Comparison of ENCODE assay signal across 8 cellular contexts in genomic region chr17:82283208-82283749, GRCh38. TPM values are rescaled to one million over a fixed set of nuclear protein-coding genes. Genes with fewer than 3 reads are reported as not detected.
DNase-seq lines count a peak whose midpoint lies in the region; ATAC-seq and TF ChIP-seq lines count a peak whose summit lies in the region.

No MANE protein-coding gene starts in this region.

- no peak overlapping the region for H3K27ac Mint-ChIP-seq in T-cell
- no peak overlapping the region for H3K27ac Mint-ChIP-seq in activated T-helper 1 cell treated with anti-CD3 and anti-CD28 coated beads, Interleukin-12 subunit alpha, Interleukin-12 subunit beta, Interleukin-2, Interleukin-4 antibody, amounts not matched to agents 30 ng/mL and 10 ng/mL and 1 ng/mL, durations not matched to agents 14 hours and 24 hours and 36 hours

- H3K4me1 Mint-ChIP-seq in T-cell = peaks cover 8 to 22% (median 11%) of the 10 kb centered on the region in 3 donors
- peaks cover 21% of the 10 kb centered on the region for H3K4me1 Mint-ChIP-seq in activated T-helper 1 cell treated with anti-CD3 and anti-CD28 coated beads, Interleukin-12 subunit alpha, Interleukin-12 subunit beta, Interleukin-2, Interleukin-4 antibody, amounts not matched to agents 30 ng/mL and 10 ng/mL and 1 ng/mL, durations not matched to agents 14 hours and 24 hours and 36 hours (ENCODE audit: low read depth)

- H3K4me3 ChIP-seq in A673 (ENCODE audit: low read depth, low read length, poor library complexity, severe bottlenecking) = no peak overlapping the region

- DNase-seq in A673 (ENCODE audit: low spot score) (peak; percentile 45), H4 (ENCODE audit: low spot score) (peak; percentile 94), T-cell (peak in 1 of 34 experiments; percentile 25), fibroblast of peridontal ligament (ENCODE audit: extremely low read depth) (peak; percentile 44), left cardiac atrium (no peak)
- DNase-seq in activated T-helper 1 cell treated with anti-CD3 and anti-CD28 coated beads, Interleukin-12 subunit alpha, Interleukin-12 subunit beta, Interleukin-2, Interleukin-4 antibody, amounts not matched to agents 30 ng/mL and 10 ng/mL and 1 ng/mL, durations not matched to agents 14 hours and 24 hours and 36 hours (ENCODE audit: low spot score) = no peak

- H3K36me3 Mint-ChIP-seq in T-cell = no peaks in the 10 kb centered on the region
- H3K36me3 Mint-ChIP-seq in activated T-helper 1 cell treated with anti-CD3 and anti-CD28 coated beads, Interleukin-12 subunit alpha, Interleukin-12 subunit beta, Interleukin-2, Interleukin-4 antibody, amounts not matched to agents 30 ng/mL and 10 ng/mL and 1 ng/mL, durations not matched to agents 14 hours and 24 hours and 36 hours (ENCODE audit: low read depth) = no peaks in the 10 kb centered on the region

- intact Hi-C loops in A673 (cut with micrococcal nuclease; ENCODE audit: unreplicated experiment) = no loop called here
- intact Hi-C loops in activated T-helper 1 cell treated with anti-CD3 and anti-CD28 coated beads, Interleukin-12 subunit alpha, Interleukin-12 subunit beta, Interleukin-2, Interleukin-4 antibody, amounts not matched to agents 30 ng/mL and 10 ng/mL and 1 ng/mL, durations not matched to agents 14 hours and 24 hours and 36 hours (cut with micrococcal nuclease) = loop anchor here (1.0 kb wide), 1 partner anchor 9 kb away; no protein-coding TSS in a partner anchor
- intact Hi-C loops in left cardiac atrium (cut with DNase I) = no loop called here

- CTCF ChIA-PET in A673 (lab: Charles Lee) (no interaction called here), T-cell (lab: Charles Lee) (no interaction called here)

- H3K36me3 ChIP-seq in A673 (ENCODE audit: insufficient read depth, low read length, poor library complexity, severe bottlenecking) = no peaks in the 10 kb centered on the region

- H3K27ac ChIP-seq in A673 (ENCODE audit: low read depth, low read length, poor library complexity, severe bottlenecking) = no peak overlapping the region

- no peak overlapping the region for H3K4me3 Mint-ChIP-seq in T-cell
- H3K4me3 Mint-ChIP-seq in activated T-helper 1 cell treated with anti-CD3 and anti-CD28 coated beads, Interleukin-12 subunit alpha, Interleukin-12 subunit beta, Interleukin-2, Interleukin-4 antibody, amounts not matched to agents 30 ng/mL and 10 ng/mL and 1 ng/mL, durations not matched to agents 14 hours and 24 hours and 36 hours = no peak overlapping the region

- no TSS peak for BruUV-seq in A673 (replicated peaks; lab: Mats Ljungman, UMichigan)

- ATAC-seq in T-cell (replicated peaks in 1 of 4) (peak in 3 of 4 experiments; percentile 17 to 37 (median 19)), HG03442 (IDR thresholded peaks at IDR 0.05; ENCODE audit: unreplicated experiment) (no peak), GM21360 (IDR thresholded peaks at IDR 0.05; ENCODE audit: unreplicated experiment) (no peak), left cardiac atrium (no peak)

- H3K9me3 ChIP-seq in A673 (ENCODE audit: low read depth, low read length, poor library complexity, severe bottlenecking) = no peaks in the 10 kb centered on the region

- POLR2A ChIA-PET in A673 (lab: Charles Lee; ENCODE audit: low non-redundant PET) = no interaction called here
- POLR2A ChIA-PET in T-cell (lab: Charles Lee) = no interaction called here

- H3K4me1 ChIP-seq in A673 (ENCODE audit: insufficient read depth, low read length, poor library complexity, severe bottlenecking) = peaks cover 9% of the 10 kb centered on the region

- no peak for TF ChIP-seq CTCF in A673 (conservative IDR thresholded peaks at IDR 0.05; ENCODE audit: low read depth, low read length)

- H3K9me3 Mint-ChIP-seq in T-cell = no peaks in the 10 kb centered on the region
- no peaks in the 10 kb centered on the region for H3K9me3 Mint-ChIP-seq in activated T-helper 1 cell treated with anti-CD3 and anti-CD28 coated beads, Interleukin-12 subunit alpha, Interleukin-12 subunit beta, Interleukin-2, Interleukin-4 antibody, amounts not matched to agents 30 ng/mL and 10 ng/mL and 1 ng/mL, durations not matched to agents 14 hours and 24 hours and 36 hours

- no peaks in the 10 kb centered on the region for H3K27me3 Mint-ChIP-seq in T-cell
- H3K27me3 Mint-ChIP-seq in activated T-helper 1 cell treated with anti-CD3 and anti-CD28 coated beads, Interleukin-12 subunit alpha, Interleukin-12 subunit beta, Interleukin-2, Interleukin-4 antibody, amounts not matched to agents 30 ng/mL and 10 ng/mL and 1 ng/mL, durations not matched to agents 14 hours and 24 hours and 36 hours (ENCODE audit: insufficient read depth) = peaks cover 3% of the 10 kb centered on the region

- no peaks in the 10 kb centered on the region for H3K27me3 ChIP-seq in A673 (replicated peaks; ENCODE audit: insufficient read depth, low read depth, low read length, poor library complexity)

RNA-seq across cellular contexts. Expression of gene CSNK1D, which starts 9.8 kb away (rescaled TPM):
- 139 and 150 TPM in 2 replicates for total RNA-seq in A673 (2021)
- 30.3 and 33.9 TPM in 2 replicates for total RNA-seq in H4 (2014; rRNA removed; shearing (Covaris generic))
- 100 to 1,000 TPM; 177 to 273 (median 194) TPM for total RNA-seq in T-cell
- total RNA-seq in activated T-helper 1 cell treated with anti-CD3 and anti-CD28 coated beads, Interleukin-12 subunit alpha, Interleukin-12 subunit beta, Interleukin-2, Interleukin-4 antibody, amounts not matched to agents 30 ng/mL and 10 ng/mL and 1 ng/mL, durations not matched to agents 14 hours and 24 hours and 36 hours = 154 and 161 TPM in 2 replicates
- 10 to 100 TPM; 63.6 to 88.2 TPM for total RNA-seq in left cardiac atrium

RNA-seq across cellular contexts. Expression of gene CD7, which starts 34.1 kb away (rescaled TPM):
- total RNA-seq in A673 (2021) = not detected in 2 replicates
- 0.06 and 1.5 TPM in 2 replicates for total RNA-seq in H4 (2014; rRNA removed; shearing (Covaris generic))
- total RNA-seq in T-cell = 100 to 1,000 TPM; 104 to 265 (median 135) TPM
- total RNA-seq in activated T-helper 1 cell treated with anti-CD3 and anti-CD28 coated beads, Interleukin-12 subunit alpha, Interleukin-12 subunit beta, Interleukin-2, Interleukin-4 antibody, amounts not matched to agents 30 ng/mL and 10 ng/mL and 1 ng/mL, durations not matched to agents 14 hours and 24 hours and 36 hours = 454 and 455 TPM in 2 replicates
- total RNA-seq in left cardiac atrium = 1 to 10 TPM in 1 of 2 donors, under 1 TPM in 1; 0.60 to 1.8 TPM

RNA-seq across cellular contexts. Expression of gene SECTM1, which starts 50.3 kb away (rescaled TPM):
- 1.4 and 2.8 TPM in 2 replicates for total RNA-seq in A673 (2021)
- 30.1 and 30.7 TPM in 2 replicates for total RNA-seq in H4 (2014; rRNA removed; shearing (Covaris generic))
- total RNA-seq in T-cell = 1 to 10 TPM; 1.3 to 5.1 (median 4.4) TPM
- total RNA-seq in activated T-helper 1 cell treated with anti-CD3 and anti-CD28 coated beads, Interleukin-12 subunit alpha, Interleukin-12 subunit beta, Interleukin-2, Interleukin-4 antibody, amounts not matched to agents 30 ng/mL and 10 ng/mL and 1 ng/mL, durations not matched to agents 14 hours and 24 hours and 36 hours = 3.3 and 4.2 TPM in 2 replicates
- 10 to 100 TPM in 1 of 2 donors, 1 to 10 TPM in 1; 6.6 to 12.6 TPM for total RNA-seq in left cardiac atrium

RNA-seq across cellular contexts. Expression of gene SLC16A3, which starts 54.4 kb away (rescaled TPM):
- total RNA-seq in A673 (2021) (0.97 and 2.8 TPM in 2 replicates), T-cell (10 to 100 TPM; 31.9 to 47.3 (median 40.9) TPM), left cardiac atrium (10 to 100 TPM; 18.4 to 35.7 TPM)
- 22.2 and 30.0 TPM in 2 replicates for total RNA-seq in H4 (2014; rRNA removed; shearing (Covaris generic))
- 111 and 115 TPM in 2 replicates for total RNA-seq in activated T-helper 1 cell treated with anti-CD3 and anti-CD28 coated beads, Interleukin-12 subunit alpha, Interleukin-12 subunit beta, Interleukin-2, Interleukin-4 antibody, amounts not matched to agents 30 ng/mL and 10 ng/mL and 1 ng/mL, durations not matched to agents 14 hours and 24 hours and 36 hours

Comparison
In these comparisons a context has a peak if more than half of its experiments do, and no peak if none do; other contexts are left out.
1. DNase-seq: peak in A673 (single experiment), H4 (single experiment) and fibroblast of peridontal ligament (single experiment); none in activated T-helper 1 cell treated with anti-CD3 and anti-CD28 coated beads, Interleukin-12 subunit alpha, Interleukin-12 subunit beta, Interleukin-2, Interleukin-4 antibody, amounts not matched to agents 30 ng/mL and 10 ng/mL and 1 ng/mL, durations not matched to agents 14 hours and 24 hours and 36 hours (single experiment) and left cardiac atrium (single experiment).
2. ATAC-seq: peak in T-cell (3 of 4); none in HG03442 (single experiment), GM21360 (single experiment) and left cardiac atrium (0 of 2).
3. RNA of gene CD7, which starts 34.1 kb away (total RNA-seq): 454 to 455 TPM in activated T-helper 1 cell treated with anti-CD3 and anti-CD28 coated beads, Interleukin-12 subunit alpha, Interleukin-12 subunit beta, Interleukin-2, Interleukin-4 antibody, amounts not matched to agents 30 ng/mL and 10 ng/mL and 1 ng/mL, durations not matched to agents 14 hours and 24 hours and 36 hours and 104 to 265 TPM in T-cell; 0.60 to 1.8 TPM in left cardiac atrium, 0.06 to 1.5 TPM in H4 and not detected in A673; every median in the first group is over 10 times any median in the second.